In genomic region chr14:101409006-101409543, GRCh38 we compare ENCODE assay signal across 16 cellular contexts.
DNase-seq lines count a peak whose midpoint lies in the region; ATAC-seq and TF ChIP-seq lines count a peak whose summit lies in the region.
"Had no signal": no experiment of that assay in that cellular context is flagged by ENCODE, and none has a peak within 500 bp of the region (broad histone marks: within the 10 kb centered on the region; RNA-seq: fewer than 3 reads in every experiment).

No MANE protein-coding gene starts in this region.

- peaks cover 23% of the 10 kb centered on the region for H3K27me3 Mint-ChIP-seq in progenitor cell of endocrine pancreas

- H3K27ac ChIP-seq in GM23248 (peak overlapping the region; percentile 14; the same call in 1 of the 2 replicates), lower lobe of right lung (peak overlapping the region; percentile 13), suprapubic skin (peak overlapping the region; percentile 63)

- H3K79me2 ChIP-seq in GM23248 (ENCODE audit: insufficient read depth): no peaks in the 10 kb centered on the region

- TF ChIP-seq CTCF in lower lobe of right lung (IDR thresholded peaks at IDR 0.05): no peak
- no peak for TF ChIP-seq CTCF in suprapubic skin (IDR thresholded peaks at IDR 0.05)
- TF ChIP-seq CTCF in progenitor cell of endocrine pancreas (IDR thresholded peaks at IDR 0.05; ENCODE audit: unreplicated experiment): no peak

- peaks cover 6% of the 10 kb centered on the region; the same call in 1 of the 2 replicates for H3K4me1 ChIP-seq in GM23248 (ENCODE audit: insufficient read depth)
- peaks cover 53% of the 10 kb centered on the region for H3K4me1 ChIP-seq in adipocyte (ENCODE audit: control insufficient read depth, insufficient read depth, low read length)
- peaks cover 29% of the 10 kb centered on the region for H3K4me1 ChIP-seq in lower lobe of right lung
- peaks cover 13% of the 10 kb centered on the region for H3K4me1 ChIP-seq in suprapubic skin
- H3K4me1 ChIP-seq: HAP-1 had no signal

- no peak overlapping the region for H3K9ac ChIP-seq in GM23248
- H3K9ac ChIP-seq in adipocyte (ENCODE audit: low read length): no peak overlapping the region

- H3K9me3 ChIP-seq in GM23248 (ENCODE audit: low read depth) (no peaks in the 10 kb centered on the region), adipocyte (ENCODE audit: control insufficient read depth, low read length) (no peaks in the 10 kb centered on the region), lower lobe of right lung (no peaks in the 10 kb centered on the region), suprapubic skin (no peaks in the 10 kb centered on the region)
- H3K9me3 ChIP-seq: Caco-2, HAP-1 had no signal

- no peak overlapping the region for H2AFZ ChIP-seq in GM23248

- no peak overlapping the region for H3K4me2 ChIP-seq in GM23248 (ENCODE audit: unreplicated experiment)

- H3K4me3 ChIP-seq in GM23248: no peak overlapping the region
- peak overlapping the region; percentile 14 for H3K4me3 ChIP-seq in adipocyte (ENCODE audit: low read length)
- H3K4me3 ChIP-seq in lower lobe of right lung: no peak overlapping the region
- H3K4me3 ChIP-seq in suprapubic skin: no peak overlapping the region
- H3K4me3 ChIP-seq: HAP-1 had no signal

- no peak for TF ChIP-seq POLR2A in suprapubic skin (IDR thresholded peaks at IDR 0.05)

- H3K27ac Mint-ChIP-seq in progenitor cell of endocrine pancreas: no peak overlapping the region
- H3K27ac Mint-ChIP-seq: CD14-positive monocyte, IgD-negative memory B cell had no signal

- H4K20me1 ChIP-seq in GM23248 (ENCODE audit: insufficient read depth): no peaks in the 10 kb centered on the region

- ATAC-seq in lower lobe of right lung: peak in 1 of 2 donors; percentile 20
- ATAC-seq: Right ventricle myocardium inferior had no signal

- H3F3A ChIP-seq in GM23248 (ENCODE audit: insufficient read depth): no peaks in the 10 kb centered on the region; the same call in 1 of the 2 replicates

- H3K9me2 ChIP-seq in GM23248 (ENCODE audit: insufficient read depth): no peaks in the 10 kb centered on the region

- intact Hi-C loops in lower lobe of right lung (cut with DNase I): no loop called here

- H3K36me3 ChIP-seq in GM23248 (ENCODE audit: low read depth): no peaks in the 10 kb centered on the region
- no peaks in the 10 kb centered on the region for H3K36me3 ChIP-seq in adipocyte (ENCODE audit: control insufficient read depth, insufficient read depth, low read length, severe bottlenecking)
- no peaks in the 10 kb centered on the region for H3K36me3 ChIP-seq in lower lobe of right lung
- no peaks in the 10 kb centered on the region for H3K36me3 ChIP-seq in suprapubic skin
- H3K36me3 ChIP-seq: HAP-1 had no signal

- no peaks in the 10 kb centered on the region for H3K36me3 Mint-ChIP-seq in progenitor cell of endocrine pancreas (ENCODE audit: insufficient read depth)
- H3K36me3 Mint-ChIP-seq: CD14-positive monocyte had no signal

- H3K4me3 Mint-ChIP-seq in progenitor cell of endocrine pancreas (ENCODE audit: low read depth): no peak overlapping the region
- H3K4me3 Mint-ChIP-seq: CD14-positive monocyte, IgD-negative memory B cell had no signal

- 51 to 53% methylated on average over 19 of the region's 19 CpGs for WGBS in GM23248 (ENCODE audit: low coverage in 1 of 2, low lambda C conversion rate in 2 of 2, missing lambda C conversion rate in 2 of 2), 2 experiments
- WGBS in suprapubic skin: 89% methylated on average over 14 of the region's 19 CpGs

- TF ChIP-seq EP300 in suprapubic skin (IDR thresholded peaks at IDR 0.05): no peak

- peaks cover 23% of the 10 kb centered on the region for H3K27me3 ChIP-seq in GM23248 (replicated peaks; ENCODE audit: insufficient read depth)
- H3K27me3 ChIP-seq in adipocyte (replicated peaks; ENCODE audit: control insufficient read depth, insufficient read depth, low read length): peaks cover 11% of the 10 kb centered on the region
- H3K27me3 ChIP-seq in lower lobe of right lung (ENCODE audit: low read depth): no peaks in the 10 kb centered on the region
- peaks cover 15% of the 10 kb centered on the region for H3K27me3 ChIP-seq in suprapubic skin

- no peaks in the 10 kb centered on the region for H3K9me3 Mint-ChIP-seq in progenitor cell of endocrine pancreas (ENCODE audit: low read depth)

- peaks cover 17% of the 10 kb centered on the region for H3K4me1 Mint-ChIP-seq in progenitor cell of endocrine pancreas (ENCODE audit: low read depth)
- H3K4me1 Mint-ChIP-seq: CD14-positive monocyte had no signal

- no peak for DNase-seq in GM23248
- DNase-seq in adipocyte (ENCODE audit: low read depth): no peak
- DNase-seq in lower lobe of right lung: no peak
- DNase-seq in suprapubic skin (ENCODE audit: low spot score in 2 of 2): no peak
- no peak for DNase-seq in NCI-H2107 treated with DMSO at 0.1 percent for 48 hours (lab: John Stamatoyannopoulos, UW; ENCODE audit: unreplicated experiment)
- DNase-seq in hepatic stellate cell (ENCODE audit: low spot score): no peak
- DNase-seq in NCI-H82 treated with DMSO at 0.1 percent for 48 hours (lab: John Stamatoyannopoulos, UW; ENCODE audit: unreplicated experiment): no peak
- no peak for DNase-seq in progenitor cell of endocrine pancreas (ENCODE audit: low spot score, unreplicated experiment)
- DNase-seq: Caco-2, DMS53, NCI-H2029 treated with DMSO at 0.1 percent for 48 hours, NCI-H524 treated with DMSO at 0.1 percent for 48 hours had no signal

- in situ Hi-C loops in GM23248 (cut with MboI): no loop called here

Comparison
In these comparisons a context has a peak if more than half of its experiments do, and no peak if none do; other contexts are left out.
1. H3K27ac ChIP-seq: peak in every context shown above with its lines; median percentile 63 in suprapubic skin; 14 in GM23248; 13 in lower lobe of right lung.